In the genomic region with DNA sequence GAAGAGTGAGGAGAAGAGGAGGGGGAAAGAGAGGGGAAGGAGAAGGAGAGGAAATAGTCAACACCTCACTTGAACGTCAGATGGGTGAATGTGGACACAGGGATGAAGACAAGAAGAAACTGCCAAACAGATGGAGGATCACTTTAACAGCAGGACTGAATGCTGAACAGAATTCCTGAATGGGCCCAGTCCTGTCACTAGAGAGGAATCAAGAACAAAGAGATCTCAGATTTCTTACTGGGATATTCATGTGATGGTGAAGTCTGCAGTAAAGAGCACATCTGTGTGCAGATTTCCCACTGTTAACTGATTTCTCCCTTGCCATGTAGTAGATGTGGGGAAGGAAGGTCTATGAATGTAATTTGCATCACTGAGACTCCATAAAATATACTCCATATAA, we compare ENCODE assay signal across 20 cellular contexts.
DNase-seq lines count a peak whose midpoint lies in the region; ATAC-seq and TF ChIP-seq lines count a peak whose summit lies in the region.
"Had no signal": no experiment of that assay in that cellular context is flagged by ENCODE, and none has a peak within 500 bp of the region (broad histone marks: within the 10 kb centered on the region; RNA-seq: fewer than 3 reads in every experiment).

No MANE protein-coding gene starts in this region.

- H3K27me3 Mint-ChIP-seq in endodermal cell (ENCODE audit: insufficient read depth): peaks cover 2% of the 10 kb centered on the region
- H3K27me3 Mint-ChIP-seq in activated T-cell treated with anti-CD3 and anti-CD28 coated beads, Interleukin-2, amount 50 U/mL, for 72 hours (ENCODE audit: low read depth): no peaks in the 10 kb centered on the region
- H3K27me3 Mint-ChIP-seq: CD4-positive, CD25-positive, alpha-beta regulatory T cell; IgD-negative memory B cell had no signal

- no peaks in the 10 kb centered on the region for H3K27me3 ChIP-seq in endodermal cell (ENCODE audit: control insufficient read depth, insufficient read depth, low read length, poor library complexity, severe bottlenecking)
- no peaks in the 10 kb centered on the region for H3K27me3 ChIP-seq in neural cell (ENCODE audit: insufficient read depth, low read depth, low read length)
- peaks cover 20% of the 10 kb centered on the region for H3K27me3 ChIP-seq in WERI-Rb-1 (ENCODE audit: insufficient read depth, low read depth, severe bottlenecking)

- TF ChIP-seq CTCF in endodermal cell (conservative IDR thresholded peaks at IDR 0.05) (no peak), neural cell (IDR thresholded peaks at IDR 0.05; ENCODE audit: poor library complexity, severe bottlenecking) (no peak), WERI-Rb-1 (IDR thresholded peaks at IDR 0.05; ENCODE audit: low read depth, low read length) (no peak)

- no peaks in the 10 kb centered on the region for H3K36me3 ChIP-seq in endodermal cell (ENCODE audit: control insufficient read depth, insufficient read depth, low read length)
- H3K36me3 ChIP-seq in neural cell (ENCODE audit: insufficient read depth, low read length): no peaks in the 10 kb centered on the region
- H3K36me3 ChIP-seq in WERI-Rb-1: no peaks in the 10 kb centered on the region

- H3K9me3 ChIP-seq in endodermal cell (ENCODE audit: control insufficient read depth, low read length) (no peaks in the 10 kb centered on the region), neural cell (ENCODE audit: low read length) (no peaks in the 10 kb centered on the region), WERI-Rb-1 (ENCODE audit: severe bottlenecking) (no peaks in the 10 kb centered on the region)
- H3K9me3 ChIP-seq: A549 had no signal

- H3K9me3 Mint-ChIP-seq in endodermal cell: no peaks in the 10 kb centered on the region
- peaks cover 0 to 2% of the 10 kb centered on the region in 2 donors for H3K9me3 Mint-ChIP-seq in activated T-cell treated with anti-CD3 and anti-CD28 coated beads, Interleukin-2, amount 50 U/mL, for 72 hours
- H3K9me3 Mint-ChIP-seq: IgD-negative memory B cell had no signal

- H3K4me1 ChIP-seq in endodermal cell (ENCODE audit: control insufficient read depth, insufficient read depth, low read length): peaks cover 10% of the 10 kb centered on the region
- H3K4me1 ChIP-seq: A549 had no signal

- no peak overlapping the region for H2AFZ ChIP-seq in neural cell (ENCODE audit: low read depth, low read length)

- H3K4me3 ChIP-seq in endodermal cell (ENCODE audit: low read length) (no peak overlapping the region), neural cell (ENCODE audit: low read length) (no peak overlapping the region), WERI-Rb-1 (ENCODE audit: low read depth, low read length) (no peak overlapping the region)
- H3K4me3 ChIP-seq: A549 had no signal

- no peaks in the 10 kb centered on the region for H3F3A ChIP-seq in neural cell (ENCODE audit: insufficient read depth, low read length, poor library complexity, severe bottlenecking)

- peaks cover 4% of the 10 kb centered on the region for H3K36me3 Mint-ChIP-seq in endodermal cell (ENCODE audit: low read depth)
- H3K36me3 Mint-ChIP-seq in activated T-cell treated with anti-CD3 and anti-CD28 coated beads, Interleukin-2, amount 50 U/mL, for 72 hours (ENCODE audit: insufficient read depth in 2 of 2): no peaks in the 10 kb centered on the region
- H3K36me3 Mint-ChIP-seq: CD4-positive, CD25-positive, alpha-beta regulatory T cell; IgD-negative memory B cell had no signal

- peak; percentile 54 for DNase-seq in DMS 273 (lab: John Stamatoyannopoulos, UW; ENCODE audit: unreplicated experiment)
- peak; percentile 83 for DNase-seq in NCI-H2171 treated with DMSO at 0.1 percent for 48 hours (lab: John Stamatoyannopoulos, UW)
- no peak for DNase-seq in endodermal cell
- no peak for DNase-seq in NCI-H2196 (lab: John Stamatoyannopoulos, UW; ENCODE audit: unreplicated experiment)
- no peak for DNase-seq in activated T-cell treated with anti-CD3 and anti-CD28 coated beads, Interleukin-2, amount 50 U/mL, for 72 hours
- DNase-seq in WERI-Rb-1: no peak
- DNase-seq: CD4-positive, CD25-positive, alpha-beta regulatory T cell; Karpas-422; MV-4-11; NCI-H1105 treated with DMSO at 0.1 percent for 48 hours; NCI-H2081; NCI-H2227 treated with DMSO at 0.1 percent for 48 hours; NCI-H510A; NCI-H82; SIG-M5 had no signal

- H3K4me3 Mint-ChIP-seq in endodermal cell: no peak overlapping the region
- no peak overlapping the region for H3K4me3 Mint-ChIP-seq in activated T-cell treated with anti-CD3 and anti-CD28 coated beads, Interleukin-2, amount 50 U/mL, for 72 hours
- H3K4me3 Mint-ChIP-seq: CD4-positive, CD25-positive, alpha-beta regulatory T cell; IgD-negative memory B cell had no signal

- no peaks in the 10 kb centered on the region for H3K79me2 ChIP-seq in neural cell (replicated peaks; ENCODE audit: insufficient read depth, low read length)

- 63 to 72% methylated on average over 1 of the region's 1 CpG for WGBS in endodermal cell (ENCODE audit: insufficient coverage in 1 of 2, insufficient read length in 1 of 2), 2 experiments

- no peaks in the 10 kb centered on the region for H4K20me1 ChIP-seq in neural cell (ENCODE audit: insufficient read depth)

- H3K27ac Mint-ChIP-seq in endodermal cell: no peak overlapping the region
- H3K27ac Mint-ChIP-seq in activated T-cell treated with anti-CD3 and anti-CD28 coated beads, Interleukin-2, amount 50 U/mL, for 72 hours: no peak overlapping the region
- H3K27ac Mint-ChIP-seq: CD4-positive, CD25-positive, alpha-beta regulatory T cell; IgD-negative memory B cell had no signal

- H3K4me2 ChIP-seq in neural cell (ENCODE audit: low read length): no peak overlapping the region
- H3K4me2 ChIP-seq: A549 had no signal

- no peak for TF ChIP-seq EP300 in neural cell (conservative IDR thresholded peaks at IDR 0.05; ENCODE audit: poor library complexity, severe bottlenecking)

- no peaks in the 10 kb centered on the region for H3K9me2 ChIP-seq in neural cell (ENCODE audit: insufficient read depth, low read length)

- peaks cover 8% of the 10 kb centered on the region for H3K4me1 Mint-ChIP-seq in endodermal cell
- H3K4me1 Mint-ChIP-seq in activated T-cell treated with anti-CD3 and anti-CD28 coated beads, Interleukin-2, amount 50 U/mL, for 72 hours (ENCODE audit: low read depth): no peaks in the 10 kb centered on the region
- H3K4me1 Mint-ChIP-seq: CD4-positive, CD25-positive, alpha-beta regulatory T cell; IgD-negative memory B cell had no signal

- H3K9ac ChIP-seq in endodermal cell (ENCODE audit: extremely low read depth, low read length, poor library complexity, severe bottlenecking): no peak overlapping the region
- no peak overlapping the region for H3K9ac ChIP-seq in neural cell (ENCODE audit: low read length)

- no peak for ATAC-seq in activated T-cell treated with anti-CD3 and anti-CD28 coated beads, Interleukin-2, amount 50 U/mL, for 72 hours (replicated peaks in 1 of 2)
- ATAC-seq: A549, Panc1, SK-N-SH treated with all-trans-retinoic acid at 6 μM for 48 hours had no signal

- peak overlapping the region; percentile 29 for H3K27ac ChIP-seq in endodermal cell (ENCODE audit: low read depth, low read length)
- H3K27ac ChIP-seq in neural cell (ENCODE audit: low read length): peak overlapping the region; percentile 7
- no peak overlapping the region for H3K27ac ChIP-seq in WERI-Rb-1
- H3K27ac ChIP-seq: A549 had no signal

- TF ChIP-seq RAD21 in neural cell (conservative IDR thresholded peaks at IDR 0.05): no peak

TF ChIP-seq in neural cell, 6 proteins besides CTCF, POLR2A, EP300 and RAD21:
- TF ChIP-seq TAF1 (IDR thresholded peaks at IDR 0.05; ENCODE audit: low read depth) (no peak), POLR2AphosphoS5 (IDR thresholded peaks at IDR 0.05) (no peak), MXI1 (conservative IDR thresholded peaks at IDR 0.05; ENCODE audit: poor library complexity, severe bottlenecking) (no peak), EZH2 (IDR thresholded peaks at IDR 0.05; ENCODE audit: borderline replicate concordance, insufficient read depth, low read length, poor library complexity, severe bottlenecking) (no peak)

Comparison
In these comparisons a context has a peak if more than half of its experiments do, and no peak if none do; other contexts are left out.
1. DNase-seq: peak in DMS 273 (single experiment) and NCI-H2171 treated with DMSO at 0.1 percent for 48 hours (single experiment); none in endodermal cell (single experiment), NCI-H2196 (single experiment), activated T-cell treated with anti-CD3 and anti-CD28 coated beads, Interleukin-2, amount 50 U/mL, for 72 hours (0 of 2) and WERI-Rb-1 (single experiment).